Comparison of ENCODE assay signal across 8 cellular contexts in genomic region chr5:176648467-176649194, GRCh38. TPM values are rescaled to one million over a fixed set of nuclear protein-coding genes. Genes with fewer than 3 reads are reported as not detected.
A peak's percentile ranks its signal among the peaks of the same experiment; 100 is the strongest.
DNase-seq lines count a peak whose midpoint lies in the region; ATAC-seq and TF ChIP-seq lines count a peak whose summit lies in the region.

No MANE protein-coding gene starts in this region.

- H3K27me3 ChIP-seq in HCT116 (ENCODE audit: insufficient read depth, low read length), result no peaks in the 10 kb centered on the region

- BruUV-seq in HCT116 (replicated peaks; lab: Mats Ljungman, UMichigan), result no TSS peak

- CTCF ChIA-PET in HCT116 (lab: Charles Lee), result interaction anchor here (2.0 to 2.2 kb wide), 2 partner anchors 12 to 918 kb away, joined by 4 to 11 read pairs; no protein-coding TSS in a partner anchor

- intact Hi-C loops in HCT116 (cut with micrococcal nuclease), result no loop called here

- H3K4me3 ChIP-seq in HCT116 (replicated peaks in 1 of 2; ENCODE audit: low read depth in 1 of 2, low read length in 2 of 2) (peak overlapping the region; percentile 86 to 89), fibroblast of mammary gland (ENCODE audit: control insufficient read depth, low read depth, low read length) (peak overlapping the region; percentile 80), skin epidermis (peak overlapping the region; percentile 59 to 93 (median 69))

- H3K9me2 ChIP-seq in HCT116 (ENCODE audit: insufficient read depth), result no peaks in the 10 kb centered on the region

- H4K20me1 ChIP-seq in HCT116 (ENCODE audit: insufficient read depth), result no peaks in the 10 kb centered on the region

- no peaks in the 10 kb centered on the region; a peak in 1 of 4 replicates for H3K36me3 ChIP-seq in HCT116 (ENCODE audit: control insufficient read depth in 1 of 2, insufficient read depth in 2 of 2, low read length in 2 of 2)

- no peaks in the 10 kb centered on the region for H3K9me3 ChIP-seq in HCT116 (ENCODE audit: control insufficient read depth in 1 of 2, insufficient read depth in 1 of 2, low read depth in 1 of 2, low read length in 2 of 2)

- H3K27ac ChIP-seq in HCT116 (ENCODE audit: low read depth, low read length) (peak overlapping the region; percentile 63; the same call in 1 of the 2 replicates), skin epidermis (peak overlapping the region in 19 of 21 experiments; percentile 48 to 91 (median 85))

- TF ChIP-seq RAD21 in HCT116 (IDR thresholded peaks at IDR 0.05; ENCODE audit: low read depth), result no peak

- peaks cover 20 to 44% of the 10 kb centered on the region in 2 experiments for H3K4me1 ChIP-seq in HCT116 (ENCODE audit: control insufficient read depth in 1 of 2, insufficient read depth in 2 of 2, low read length in 2 of 2)

- no peak for ATAC-seq in HCT116
- ATAC-seq in HG03159 (IDR thresholded peaks at IDR 0.05; ENCODE audit: unreplicated experiment), result no peak
- no peak for ATAC-seq in HG02970 (IDR thresholded peaks at IDR 0.05; ENCODE audit: low FRiP score, unreplicated experiment)
- no peak for ATAC-seq in HG03354 (IDR thresholded peaks at IDR 0.05; ENCODE audit: poor library complexity, severe bottlenecking, unreplicated experiment)

- TF ChIP-seq POLR2A in HCT116 (IDR thresholded peaks at IDR 0.05; ENCODE audit: borderline replicate concordance, extremely low read depth, insufficient read depth, insufficient read length), result no peak

- no peak for TF ChIP-seq CTCF in HCT116 (IDR thresholded peaks at IDR 0.05 in 2 of 3, conservative IDR thresholded peaks at IDR 0.05 in 1 of 3; ENCODE audit: borderline replicate concordance in 1 of 3, insufficient read depth in 1 of 3, low read depth in 2 of 3, low read length in 2 of 3)
- TF ChIP-seq CTCF in fibroblast of mammary gland (conservative IDR thresholded peaks at IDR 0.05; ENCODE audit: control insufficient read depth, insufficient read depth, low read depth, low read length), result no peak

- H3K79me2 ChIP-seq in HCT116 (ENCODE audit: insufficient read depth, low read length), result peaks cover 28% of the 10 kb centered on the region

- H2AFZ ChIP-seq in HCT116 (ENCODE audit: low read depth, low read length, poor library complexity, severe bottlenecking), result no peak overlapping the region

- RAD21 ChIA-PET in HCT116 (lab: Charles Lee; ENCODE audit: low non-redundant PET in 1 of 2, low total read pairs in 2 of 2, uncharacterized antibody in 2 of 2, unreplicated experiment in 2 of 2), result no interaction called here

- H3K4me2 ChIP-seq in HCT116 (ENCODE audit: low read length), result peak overlapping the region; percentile 94

- POLR2A ChIA-PET in HCT116 (lab: Charles Lee), result no interaction called here

- peak overlapping the region; percentile 84 for H3K9ac ChIP-seq in HCT116 (ENCODE audit: low read length)

- DNase-seq in HCT116 (ENCODE audit: low read depth, low spot score) (no peak), activated T-cell treated with anti-CD3 and anti-CD28 coated beads for 4 hours (peak; percentile 33), fibroblast of mammary gland (ENCODE audit: low read depth) (no peak), NCI-H510A treated with DMSO at 0.1 percent for 48 hours (lab: John Stamatoyannopoulos, UW) (no peak)

TF ChIP-seq in HCT116, 20 proteins besides CTCF, POLR2A, EP300 and RAD21:
- TF ChIP-seq SIN3A (IDR thresholded peaks at IDR 0.05; ENCODE audit: low read depth) (no peak), EGR1 (IDR thresholded peaks at IDR 0.05; ENCODE audit: low read depth) (no peak), ATF3 (IDR thresholded peaks at IDR 0.05) (no peak), ZNF274 (IDR thresholded peaks at IDR 0.05; ENCODE audit: low read depth, low read length) (no peak), SRF (IDR thresholded peaks at IDR 0.05; ENCODE audit: low read depth) (no peak), ZFX (IDR thresholded peaks at IDR 0.05) (no peak)

RNA-seq across cellular contexts. Expression of gene TSPAN17, which starts 1.3 kb away (rescaled TPM):
- 50.1 TPM for total RNA-seq in HCT116 (2021; ENCODE audit: unreplicated experiment)
- 35.1 and 36.3 TPM in 2 replicates for polyA plus RNA-seq in HCT116 (2012)

RNA-seq across cellular contexts. Expression of gene EIF4E1B, which starts 18.2 kb away (rescaled TPM):
- total RNA-seq in HCT116 (2021; ENCODE audit: unreplicated experiment), result 0.07 TPM
- polyA plus RNA-seq in HCT116 (2012), result 0.17 and 0.22 TPM in 2 replicates

RNA-seq across cellular contexts. Expression of gene SNCB, which starts 18.3 kb away (rescaled TPM):
- total RNA-seq in HCT116 (2021; ENCODE audit: unreplicated experiment), result not detected
- not detected in 2 replicates for polyA plus RNA-seq in HCT116 (2012)

RNA-seq across cellular contexts. Expression of gene GPRIN1, which starts 38.7 kb away (rescaled TPM):
- 14.2 TPM for total RNA-seq in HCT116 (2021; ENCODE audit: unreplicated experiment)
- polyA plus RNA-seq in HCT116 (2012), result 6.1 and 7.6 TPM in 2 replicates
